ENCODE assay signal across 1 cellular context in the genomic region with DNA sequence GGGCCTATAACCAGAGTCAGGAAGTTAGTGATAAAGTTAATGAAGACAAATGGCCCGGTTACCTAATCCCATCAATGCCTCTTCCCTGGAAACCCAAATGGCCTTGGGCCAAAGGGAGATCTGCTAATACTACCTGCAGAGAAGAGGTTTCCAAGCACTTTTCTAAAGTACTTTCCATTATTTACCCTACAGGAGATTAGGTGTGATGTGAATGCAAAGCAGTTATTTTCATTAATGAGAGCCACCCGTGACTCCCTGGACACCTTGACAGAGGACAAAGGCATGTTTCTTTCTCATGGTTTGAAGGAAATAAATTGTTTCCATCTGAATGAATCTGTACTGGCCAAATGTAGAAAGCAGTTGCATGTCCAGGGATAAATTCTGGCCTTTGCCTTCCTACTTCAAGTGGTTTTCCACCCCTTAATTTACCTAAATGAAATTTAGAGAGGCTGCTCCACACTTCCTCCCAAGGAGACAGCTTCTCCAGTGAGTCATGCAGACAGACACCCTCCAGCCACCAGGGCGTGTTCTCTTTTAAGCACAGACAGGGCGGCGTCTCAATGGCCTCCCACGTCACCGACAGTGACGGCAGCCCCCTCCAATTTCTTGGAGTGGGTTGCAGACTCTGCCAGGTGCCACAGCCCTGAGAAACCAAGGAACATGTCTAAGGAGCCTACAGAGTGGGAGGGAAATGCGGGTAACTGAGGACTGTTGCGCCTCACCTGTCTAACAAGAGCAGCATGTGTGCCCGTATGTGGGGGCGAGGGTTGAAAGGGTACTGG.
TF ChIP-seq lines count a peak whose summit lies in the region.

No MANE protein-coding gene starts in this region.

TF ChIP-seq in K562, 482 proteins besides CTCF, POLR2A, EP300 and RAD21 (continued from another document):
- TF ChIP-seq, protein P1, sequence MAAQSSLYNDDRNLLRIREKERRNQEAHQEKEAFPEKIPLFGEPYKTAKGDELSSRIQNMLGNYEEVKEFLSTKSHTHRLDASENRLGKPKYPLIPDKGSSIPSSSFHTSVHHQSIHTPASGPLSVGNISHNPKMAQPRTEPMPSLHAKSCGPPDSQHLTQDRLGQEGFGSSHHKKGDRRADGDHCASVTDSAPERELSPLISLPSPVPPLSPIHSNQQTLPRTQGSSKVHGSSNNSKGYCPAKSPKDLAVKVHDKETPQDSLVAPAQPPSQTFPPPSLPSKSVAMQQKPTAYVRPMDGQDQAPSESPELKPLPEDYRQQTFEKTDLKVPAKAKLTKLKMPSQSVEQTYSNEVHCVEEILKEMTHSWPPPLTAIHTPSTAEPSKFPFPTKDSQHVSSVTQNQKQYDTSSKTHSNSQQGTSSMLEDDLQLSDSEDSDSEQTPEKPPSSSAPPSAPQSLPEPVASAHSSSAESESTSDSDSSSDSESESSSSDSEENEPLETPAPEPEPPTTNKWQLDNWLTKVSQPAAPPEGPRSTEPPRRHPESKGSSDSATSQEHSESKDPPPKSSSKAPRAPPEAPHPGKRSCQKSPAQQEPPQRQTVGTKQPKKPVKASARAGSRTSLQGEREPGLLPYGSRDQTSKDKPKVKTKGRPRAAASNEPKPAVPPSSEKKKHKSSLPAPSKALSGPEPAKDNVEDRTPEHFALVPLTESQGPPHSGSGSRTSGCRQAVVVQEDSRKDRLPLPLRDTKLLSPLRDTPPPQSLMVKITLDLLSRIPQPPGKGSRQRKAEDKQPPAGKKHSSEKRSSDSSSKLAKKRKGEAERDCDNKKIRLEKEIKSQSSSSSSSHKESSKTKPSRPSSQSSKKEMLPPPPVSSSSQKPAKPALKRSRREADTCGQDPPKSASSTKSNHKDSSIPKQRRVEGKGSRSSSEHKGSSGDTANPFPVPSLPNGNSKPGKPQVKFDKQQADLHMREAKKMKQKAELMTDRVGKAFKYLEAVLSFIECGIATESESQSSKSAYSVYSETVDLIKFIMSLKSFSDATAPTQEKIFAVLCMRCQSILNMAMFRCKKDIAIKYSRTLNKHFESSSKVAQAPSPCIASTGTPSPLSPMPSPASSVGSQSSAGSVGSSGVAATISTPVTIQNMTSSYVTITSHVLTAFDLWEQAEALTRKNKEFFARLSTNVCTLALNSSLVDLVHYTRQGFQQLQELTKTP (IDR thresholded peaks at IDR 0.05; ENCODE audit: low read depth in 1 of 2, partially characterized antibody in 2 of 2) = no peak
- peak; percentile 40 for TF ChIP-seq CREM (IDR thresholded peaks at IDR 0.05; ENCODE audit: low read depth)
- TF ChIP-seq JUND (IDR thresholded peaks at IDR 0.05; ENCODE audit: borderline replicate concordance, low read depth, low read length) = peak; percentile 50; the same call in 1 of the 2 replicates
- peak; percentile 42; the same call in 1 of the 3 replicates for TF ChIP-seq JUND (tag; IDR thresholded peaks at IDR 0.05; ENCODE audit: borderline replicate concordance, low read depth, low read length)
